Comparison of ENCODE assay signal across 1 cellular context in the genomic region with DNA sequence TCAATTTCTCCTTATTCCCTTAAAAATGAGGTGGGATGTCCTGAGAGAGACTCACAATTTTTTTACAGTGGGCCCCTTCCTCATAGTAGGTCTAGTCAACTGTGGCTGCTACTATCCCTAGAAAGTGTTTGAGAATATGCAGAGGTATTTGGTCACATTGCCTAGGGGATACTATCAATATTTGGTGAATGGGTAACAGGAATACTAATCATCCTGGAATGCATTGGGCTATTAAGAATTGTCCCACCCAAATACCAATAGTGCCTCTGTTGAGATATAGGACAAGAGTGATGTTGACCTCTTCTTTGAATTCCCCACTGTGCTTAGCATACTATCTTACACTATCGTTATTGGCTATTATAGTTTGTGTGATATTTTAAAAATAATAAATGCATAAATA.
TF ChIP-seq lines count a peak whose summit lies in the region.

No MANE protein-coding gene starts in this region.

TF ChIP-seq in WTC11, 78 proteins besides CTCF, POLR2A, EP300 and RAD21 (continued from another document):
- TF ChIP-seq, protein P1, sequence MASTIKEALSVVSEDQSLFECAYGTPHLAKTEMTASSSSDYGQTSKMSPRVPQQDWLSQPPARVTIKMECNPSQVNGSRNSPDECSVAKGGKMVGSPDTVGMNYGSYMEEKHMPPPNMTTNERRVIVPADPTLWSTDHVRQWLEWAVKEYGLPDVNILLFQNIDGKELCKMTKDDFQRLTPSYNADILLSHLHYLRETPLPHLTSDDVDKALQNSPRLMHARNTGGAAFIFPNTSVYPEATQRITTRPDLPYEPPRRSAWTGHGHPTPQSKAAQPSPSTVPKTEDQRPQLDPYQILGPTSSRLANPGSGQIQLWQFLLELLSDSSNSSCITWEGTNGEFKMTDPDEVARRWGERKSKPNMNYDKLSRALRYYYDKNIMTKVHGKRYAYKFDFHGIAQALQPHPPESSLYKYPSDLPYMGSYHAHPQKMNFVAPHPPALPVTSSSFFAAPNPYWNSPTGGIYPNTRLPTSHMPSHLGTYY (CRISPR knock-in tag; IDR thresholded peaks at IDR 0.05) = no peak
- TF ChIP-seq NFYB (CRISPR knock-in tag; conservative IDR thresholded peaks at IDR 0.05; ENCODE audit: low read depth) (no peak), ZNF121 (CRISPR knock-in tag; IDR thresholded peaks at IDR 0.05) (no peak), CBFB (CRISPR knock-in tag; IDR thresholded peaks at IDR 0.05; ENCODE audit: low read depth) (no peak), MYBL2 (CRISPR knock-in tag; IDR thresholded peaks at IDR 0.05) (no peak), ATF1 (CRISPR knock-in tag; IDR thresholded peaks at IDR 0.05) (no peak), NFE2L1 (CRISPR knock-in tag; IDR thresholded peaks at IDR 0.05) (no peak), SP1 (CRISPR knock-in tag; conservative IDR thresholded peaks at IDR 0.05) (no peak), ZNF396 (CRISPR knock-in tag; IDR thresholded peaks at IDR 0.05; ENCODE audit: borderline replicate concordance) (no peak)
- TF ChIP-seq, protein P2, sequence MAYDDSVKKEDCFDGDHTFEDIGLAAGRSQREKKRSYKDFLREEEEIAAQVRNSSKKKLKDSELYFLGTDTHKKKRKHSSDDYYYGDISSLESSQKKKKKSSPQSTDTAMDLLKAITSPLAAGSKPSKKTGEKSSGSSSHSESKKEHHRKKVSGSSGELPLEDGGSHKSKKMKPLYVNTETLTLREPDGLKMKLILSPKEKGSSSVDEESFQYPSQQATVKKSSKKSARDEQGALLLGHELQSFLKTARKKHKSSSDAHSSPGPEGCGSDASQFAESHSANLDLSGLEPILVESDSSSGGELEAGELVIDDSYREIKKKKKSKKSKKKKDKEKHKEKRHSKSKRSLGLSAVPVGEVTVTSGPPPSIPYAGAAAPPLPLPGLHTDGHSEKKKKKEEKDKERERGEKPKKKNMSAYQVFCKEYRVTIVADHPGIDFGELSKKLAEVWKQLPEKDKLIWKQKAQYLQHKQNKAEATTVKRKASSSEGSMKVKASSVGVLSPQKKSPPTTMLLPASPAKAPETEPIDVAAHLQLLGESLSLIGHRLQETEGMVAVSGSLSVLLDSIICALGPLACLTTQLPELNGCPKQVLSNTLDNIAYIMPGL (CRISPR knock-in tag; IDR thresholded peaks at IDR 0.05) = no peak
- TF ChIP-seq, protein P3, sequence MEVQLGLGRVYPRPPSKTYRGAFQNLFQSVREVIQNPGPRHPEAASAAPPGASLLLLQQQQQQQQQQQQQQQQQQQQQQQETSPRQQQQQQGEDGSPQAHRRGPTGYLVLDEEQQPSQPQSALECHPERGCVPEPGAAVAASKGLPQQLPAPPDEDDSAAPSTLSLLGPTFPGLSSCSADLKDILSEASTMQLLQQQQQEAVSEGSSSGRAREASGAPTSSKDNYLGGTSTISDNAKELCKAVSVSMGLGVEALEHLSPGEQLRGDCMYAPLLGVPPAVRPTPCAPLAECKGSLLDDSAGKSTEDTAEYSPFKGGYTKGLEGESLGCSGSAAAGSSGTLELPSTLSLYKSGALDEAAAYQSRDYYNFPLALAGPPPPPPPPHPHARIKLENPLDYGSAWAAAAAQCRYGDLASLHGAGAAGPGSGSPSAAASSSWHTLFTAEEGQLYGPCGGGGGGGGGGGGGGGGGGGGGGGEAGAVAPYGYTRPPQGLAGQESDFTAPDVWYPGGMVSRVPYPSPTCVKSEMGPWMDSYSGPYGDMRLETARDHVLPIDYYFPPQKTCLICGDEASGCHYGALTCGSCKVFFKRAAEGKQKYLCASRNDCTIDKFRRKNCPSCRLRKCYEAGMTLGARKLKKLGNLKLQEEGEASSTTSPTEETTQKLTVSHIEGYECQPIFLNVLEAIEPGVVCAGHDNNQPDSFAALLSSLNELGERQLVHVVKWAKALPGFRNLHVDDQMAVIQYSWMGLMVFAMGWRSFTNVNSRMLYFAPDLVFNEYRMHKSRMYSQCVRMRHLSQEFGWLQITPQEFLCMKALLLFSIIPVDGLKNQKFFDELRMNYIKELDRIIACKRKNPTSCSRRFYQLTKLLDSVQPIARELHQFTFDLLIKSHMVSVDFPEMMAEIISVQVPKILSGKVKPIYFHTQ (CRISPR knock-in tag; IDR thresholded peaks at IDR 0.05) = no peak
- TF ChIP-seq, protein P4, sequence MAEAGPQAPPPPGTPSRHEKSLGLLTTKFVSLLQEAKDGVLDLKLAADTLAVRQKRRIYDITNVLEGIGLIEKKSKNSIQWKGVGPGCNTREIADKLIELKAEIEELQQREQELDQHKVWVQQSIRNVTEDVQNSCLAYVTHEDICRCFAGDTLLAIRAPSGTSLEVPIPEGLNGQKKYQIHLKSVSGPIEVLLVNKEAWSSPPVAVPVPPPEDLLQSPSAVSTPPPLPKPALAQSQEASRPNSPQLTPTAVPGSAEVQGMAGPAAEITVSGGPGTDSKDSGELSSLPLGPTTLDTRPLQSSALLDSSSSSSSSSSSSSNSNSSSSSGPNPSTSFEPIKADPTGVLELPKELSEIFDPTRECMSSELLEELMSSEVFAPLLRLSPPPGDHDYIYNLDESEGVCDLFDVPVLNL (CRISPR knock-in tag; IDR thresholded peaks at IDR 0.05; ENCODE audit: borderline replicate concordance, low read depth) = no peak
TF ChIP-seq in WTC11: peak in this region for 0.
